ENCODE assay signal across 26 cellular contexts in the genomic region with DNA sequence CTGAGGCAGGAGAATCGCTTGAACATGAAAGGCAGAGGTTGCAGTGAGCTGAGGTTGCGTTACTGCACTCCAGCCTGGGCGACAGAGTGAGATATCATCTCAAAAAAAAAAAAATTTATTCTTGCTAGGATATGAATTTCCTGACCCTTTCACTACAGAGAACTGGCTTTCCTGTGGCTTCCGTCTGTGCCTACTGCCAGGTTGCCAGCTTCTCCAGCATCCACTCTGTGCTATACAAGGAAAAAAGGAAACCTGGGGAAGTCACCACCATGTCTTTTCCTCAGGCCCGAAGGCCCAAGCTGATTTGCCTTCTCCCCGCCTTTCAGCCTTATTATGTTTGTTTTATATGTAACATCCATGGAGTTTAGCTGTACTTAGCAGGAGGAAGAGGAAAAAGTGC.
"Had no signal": no experiment of that assay in that cellular context is flagged by ENCODE, and none has a peak within 500 bp of the region (broad histone marks: within the 10 kb centered on the region; RNA-seq: fewer than 3 reads in every experiment).

No MANE protein-coding gene starts in this region.

- H3K27me3 ChIP-seq: dorsolateral prefrontal cortex, gastrocnemius medialis, ovary, sigmoid colon, testis, tibial artery, upper lobe of left lung had no signal

- H3K27me3 Mint-ChIP-seq: naive thymus-derived CD4-positive, alpha-beta T cell had no signal

- H3K4me1 Mint-ChIP-seq: naive thymus-derived CD4-positive, alpha-beta T cell; stimulated activated effector memory CD8-positive, alpha-beta T cell treated with anti-CD3 and anti-CD28 coated beads, Interleukin-12 subunit alpha, Interleukin-12 subunit beta, amount 100 ng/mL, for 72 hours had no signal

- H3K27ac ChIP-seq: gastrocnemius medialis, lower lobe of right lung, ovary, psoas muscle, sigmoid colon, testis, tibial artery, upper lobe of left lung had no signal

- H3K4me1 ChIP-seq: gastrocnemius medialis, lower lobe of right lung, testis had no signal

- H3K4me3 ChIP-seq: dorsolateral prefrontal cortex, gastrocnemius medialis, lower lobe of right lung, mucosa of descending colon, ovary, psoas muscle, sigmoid colon, testis, tibial artery, upper lobe of left lung had no signal

- H3K4me3 Mint-ChIP-seq: mesothelial cell of epicardium; naive thymus-derived CD4-positive, alpha-beta T cell; stimulated activated effector memory CD8-positive, alpha-beta T cell treated with anti-CD3 and anti-CD28 coated beads, Interleukin-12 subunit alpha, Interleukin-12 subunit beta, amount 100 ng/mL, for 72 hours had no signal

- H3K27ac Mint-ChIP-seq: mesothelial cell of epicardium; naive thymus-derived CD4-positive, alpha-beta T cell; stimulated activated effector memory CD8-positive, alpha-beta T cell treated with anti-CD3 and anti-CD28 coated beads, Interleukin-12 subunit alpha, Interleukin-12 subunit beta, amount 100 ng/mL, for 72 hours had no signal

- H3K36me3 Mint-ChIP-seq: mesothelial cell of epicardium; stimulated activated effector memory CD8-positive, alpha-beta T cell treated with anti-CD3 and anti-CD28 coated beads, Interleukin-12 subunit alpha, Interleukin-12 subunit beta, amount 100 ng/mL, for 72 hours had no signal

- DNase-seq: effector CD4-positive, alpha-beta T cell; foreskin fibroblast; gastrocnemius medialis; left ventricle myocardium superior; lower lobe of right lung; mucosa of descending colon; naive thymus-derived CD4-positive, alpha-beta T cell; occipital lobe; ovary; posterior cingulate gyrus; psoas muscle; right cardiac atrium; sigmoid colon; stimulated activated CD4-positive, alpha-beta T cell treated with anti-CD3 and anti-CD28 coated beads, Interleukin-2, amount 100 ng/mL, for 24 hours; stimulated activated CD4-positive, alpha-beta T cell treated with anti-CD3 and anti-CD28 coated beads, Interleukin-4, amount 100 ng/mL, for 24 hours; stimulated activated naive CD8-positive, alpha-beta T cell treated with anti-CD3 and anti-CD28 coated beads, Interleukin-15, Interleukin-2, amounts not matched to agents 100 U/mL and 50 U/mL, for 24 hours; substantia nigra; testis; tibial artery; upper lobe of left lung had no signal

- H3K9me3 Mint-ChIP-seq: mesothelial cell of epicardium; stimulated activated effector memory CD8-positive, alpha-beta T cell treated with anti-CD3 and anti-CD28 coated beads, Interleukin-12 subunit alpha, Interleukin-12 subunit beta, amount 100 ng/mL, for 72 hours had no signal

- H3K9me3 ChIP-seq: gastrocnemius medialis, lower lobe of right lung, mucosa of descending colon, ovary, psoas muscle, sigmoid colon, testis, tibial artery, upper lobe of left lung had no signal

- H3K36me3 ChIP-seq: gastrocnemius medialis, lower lobe of right lung, ovary, sigmoid colon, tibial artery, upper lobe of left lung had no signal

- ATAC-seq: gastrocnemius medialis; left ventricle myocardium superior; lower lobe of right lung; mucosa of descending colon; naive thymus-derived CD4-positive, alpha-beta T cell; psoas muscle; right cardiac atrium; stimulated activated naive CD8-positive, alpha-beta T cell treated with anti-CD3 and anti-CD28 coated beads, Interleukin-15, Interleukin-2, amounts not matched to agents 100 U/mL and 50 U/mL, for 24 hours had no signal

- FAIRE-seq: colon, keratinocyte, urothelium cell line had no signal
